In genomic region chr7:149496642-149497391, GRCh38 we compare ENCODE assay signal across 8 cellular contexts. TPM values are rescaled to one million over a fixed set of nuclear protein-coding genes. Genes with fewer than 3 reads are reported as not detected.
DNase-seq lines count a peak whose midpoint lies in the region; ATAC-seq and TF ChIP-seq lines count a peak whose summit lies in the region.

No MANE protein-coding gene starts in this region.

- H3K27ac ChIP-seq in C4-2B (peak overlapping the region; percentile 84), mammary epithelial cell (ENCODE audit: insufficient read depth, low read depth, low read length) (peak overlapping the region; percentile 58)

- intact Hi-C loops in mammary epithelial cell (cut with micrococcal nuclease), result loop anchor here (1.0 to 10.0 kb wide), 6 partner anchors 74 to 300 kb away; partner anchors contain the start of gene ZNF783

- H3K27me3 ChIP-seq in mammary epithelial cell (ENCODE audit: insufficient read depth, low read length), result no peaks in the 10 kb centered on the region
- peaks cover 4% of the 10 kb centered on the region for H3K27me3 ChIP-seq in kidney epithelial cell (ENCODE audit: control insufficient read depth, insufficient read depth, low read length)

- H3K79me2 ChIP-seq in mammary epithelial cell (ENCODE audit: insufficient read depth, low read length), result peaks cover 46% of the 10 kb centered on the region

- WGBS in mammary epithelial cell (ENCODE audit: low coverage, missing lambda C conversion rate), result 11% methylated on average over 7 of the region's 51 CpGs

- dilution Hi-C loops in mammary epithelial cell (cut with HindIII; ENCODE audit: low sequenced_read_pairs), result loop anchor here (5.0 kb wide), 1 partner anchor 65 kb away; no protein-coding TSS in a partner anchor

- BruUV-seq in mammary epithelial cell (replicated peaks; lab: Mats Ljungman, UMichigan), result TSS peak; percentile 9

- H3K36me3 ChIP-seq in mammary epithelial cell (ENCODE audit: insufficient read depth, low read length), result peaks cover 18% of the 10 kb centered on the region
- H3K36me3 ChIP-seq in kidney epithelial cell (ENCODE audit: control insufficient read depth, insufficient read depth, low read length), result peaks cover 1% of the 10 kb centered on the region

- in situ Hi-C loops in mammary epithelial cell (cut with MboI; ENCODE audit: low sequenced_read_pairs in 2 of 2), result no loop called here

- peak overlapping the region; percentile 58 to 97 (median 88) for H3K4me3 ChIP-seq in mammary epithelial cell (replicated peaks in 1 of 3; ENCODE audit: insufficient read depth in 1 of 3, low read depth in 2 of 3, low read length in 3 of 3)
- peak overlapping the region; percentile 59 for H3K4me3 ChIP-seq in kidney epithelial cell (ENCODE audit: low read depth, low read length)

- peak overlapping the region; percentile 92 for H3K4me2 ChIP-seq in mammary epithelial cell (ENCODE audit: insufficient read depth, low read depth, low read length)

- H3K9me3 ChIP-seq in mammary epithelial cell (replicated peaks; ENCODE audit: insufficient read depth, low read length), result no peaks in the 10 kb centered on the region

- H3K4me1 ChIP-seq in mammary epithelial cell (ENCODE audit: insufficient read depth, low read length), result peaks cover 11% of the 10 kb centered on the region

- ATAC-seq in GM19397 (IDR thresholded peaks at IDR 0.05; ENCODE audit: unreplicated experiment) (peak; percentile 46), HG03521 (IDR thresholded peaks at IDR 0.05; ENCODE audit: unreplicated experiment) (peak; percentile 28)

- DNase-seq in UCSD-AML1 (lab: John Stamatoyannopoulos, UW; ENCODE audit: unreplicated experiment) (peak; percentile 17), mammary epithelial cell (peak; percentile 31), kidney epithelial cell (ENCODE audit: low read depth) (no peak), T1000 (lab: John Stamatoyannopoulos, UW) (no peak)
- peak; percentile 52 to 65 for DNase-seq in stimulated activated CD4-positive, alpha-beta T cell treated with anti-CD3 and anti-CD28 coated beads, Interleukin-2, amount 100 ng/mL, for 24 hours

- peak overlapping the region; percentile 81 for H3K9ac ChIP-seq in mammary epithelial cell (ENCODE audit: insufficient read depth, low read length)

- CTCF ChIA-PET in mammary epithelial cell (lab: Charles Lee; ENCODE audit: low non-redundant PET), result no interaction called here

- TF ChIP-seq CTCF in C4-2B (conservative IDR thresholded peaks at IDR 0.05) (no peak), mammary epithelial cell (conservative IDR thresholded peaks at IDR 0.05 in 1 of 2, IDR thresholded peaks at IDR 0.05 in 1 of 2; ENCODE audit: extremely low read depth in 1 of 2, insufficient read depth in 1 of 2, low read depth in 1 of 2, low read length in 2 of 2) (no peak), kidney epithelial cell (IDR thresholded peaks at IDR 0.05; ENCODE audit: insufficient read depth, low read length, poor library complexity, severe bottlenecking) (no peak)

- no peaks in the 10 kb centered on the region for H4K20me1 ChIP-seq in mammary epithelial cell (ENCODE audit: insufficient read depth, low read length)

- H2AFZ ChIP-seq in mammary epithelial cell (ENCODE audit: low read depth, low read length), result peak overlapping the region; percentile 84

RNA-seq across cellular contexts. Expression of gene ZNF746, which starts 0.8 kb away (rescaled TPM):
- total RNA-seq in mammary epithelial cell (10 to 100 TPM; 22.1 to 34.3 TPM), kidney epithelial cell (24.2 and 30.3 TPM in 2 replicates)
- polyA plus RNA-seq in mammary epithelial cell, result 9.4 TPM
- polyA minus RNA-seq in mammary epithelial cell, result 22.3 TPM

RNA-seq across cellular contexts. Expression of gene ZNF777, which starts 36.0 kb away (rescaled TPM):
- total RNA-seq in mammary epithelial cell, result 10 to 100 TPM in 1 of 2 donors, 1 to 10 TPM in 1; 9.2 to 20.0 TPM
- 8.4 TPM for polyA plus RNA-seq in mammary epithelial cell
- 1.4 TPM for polyA minus RNA-seq in mammary epithelial cell
- total RNA-seq in kidney epithelial cell, result 14.4 and 17.1 TPM in 2 replicates

Comparison
In these comparisons a context has a peak if more than half of its experiments do, and no peak if none do; other contexts are left out.
1. DNase-seq: peak in UCSD-AML1 (single experiment), mammary epithelial cell (single experiment) and stimulated activated CD4-positive, alpha-beta T cell treated with anti-CD3 and anti-CD28 coated beads, Interleukin-2, amount 100 ng/mL, for 24 hours (2 of 2); none in kidney epithelial cell (single experiment) and T1000 (single experiment).